In the genomic region with DNA sequence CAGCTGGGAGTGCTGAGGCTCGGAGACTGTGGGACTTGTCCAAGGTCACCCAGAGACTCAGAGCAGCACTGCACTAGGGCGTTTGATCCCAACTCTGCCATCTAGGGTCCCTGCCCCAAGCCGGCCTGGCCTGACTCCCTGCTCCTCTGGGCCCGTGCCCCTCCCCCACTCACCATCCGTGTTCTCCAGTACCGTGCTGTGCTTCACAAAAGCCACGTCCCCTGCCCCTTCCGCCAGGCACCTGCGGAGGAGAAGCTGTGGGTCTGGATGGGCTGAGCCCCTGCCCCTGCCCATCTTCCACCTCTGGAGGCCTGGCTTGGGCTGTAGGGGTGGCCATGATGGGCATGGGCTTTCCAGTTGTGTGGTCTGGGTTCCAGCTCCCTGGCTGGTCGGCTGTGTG, we compare ENCODE assay signal across 26 cellular contexts. TPM values are rescaled to one million over a fixed set of nuclear protein-coding genes. Genes with fewer than 3 reads are reported as not detected.
DNase-seq lines count a peak whose midpoint lies in the region; TF ChIP-seq lines count a peak whose summit lies in the region.
"Had no signal": no experiment of that assay in that cellular context is flagged by ENCODE, and none has a peak within 500 bp of the region (broad histone marks: within the 10 kb centered on the region; RNA-seq: fewer than 3 reads in every experiment).

No MANE protein-coding gene starts in this region.

- peaks cover 27 to 28% of the 10 kb centered on the region in 2 experiments for H3K4me1 Mint-ChIP-seq in H9

- H3K4me2 ChIP-seq in H9 (ENCODE audit: insufficient read depth, insufficient read length, low read length): no peak overlapping the region

- H3K23me2 ChIP-seq in H9 (ENCODE audit: insufficient read length, low read depth, low read length, poor library complexity, severe bottlenecking): no peaks in the 10 kb centered on the region

- H2BK5ac ChIP-seq in H9 (ENCODE audit: insufficient read length, low read length): no peak overlapping the region

- peaks cover 13% of the 10 kb centered on the region for H3K27me3 Mint-ChIP-seq in H9 (ENCODE audit: low read depth)

- TF ChIP-seq CTCF in H9 (conservative IDR thresholded peaks at IDR 0.05): no peak

- no peak overlapping the region for H3K9ac ChIP-seq in H9 (ENCODE audit: extremely low read depth, insufficient read length, low read length)

- H3K79me1 ChIP-seq in H9 (ENCODE audit: insufficient read depth, low read depth, low read length, poor library complexity, severe bottlenecking): no peaks in the 10 kb centered on the region

- H2AK5ac ChIP-seq in H9 (ENCODE audit: insufficient read length, low read length): no peak overlapping the region

- H4K20me1 ChIP-seq in H9 (ENCODE audit: control insufficient read depth, insufficient read depth, insufficient read length): no peaks in the 10 kb centered on the region

- peak; percentile 12 for DNase-seq in activated T-cell treated with anti-CD3 and anti-CD28 coated beads, Interleukin-2, amount 50 U/mL, for 1 hour
- DNase-seq in activated T-cell treated with anti-CD3 and anti-CD28 coated beads for 4 hours: no peak
- peak; percentile 56 for DNase-seq in H9
- peak; percentile 42 for DNase-seq in ecto neural progenitor cell (ENCODE audit: low spot score)
- peak; percentile 14 for DNase-seq in stimulated activated CD8-positive, alpha-beta memory T cell treated with anti-CD3 and anti-CD28 coated beads, Interleukin-4, amount 100 ng/mL, for 48 hours
- DNase-seq in amniotic stem cell (lab: John Stamatoyannopoulos, UW): no peak
- no peak for DNase-seq in NOMO-1 treated with DMSO at 0.1 percent for 48 hours (lab: John Stamatoyannopoulos, UW; ENCODE audit: unreplicated experiment)
- no peak for DNase-seq in foreskin melanocyte
- DNase-seq: activated CD8-positive, alpha-beta T cell treated with anti-CD3 and anti-CD28 coated beads for 36 hours; activated naive CD4-positive, alpha-beta T cell treated with anti-CD3 and anti-CD28 coated beads for 36 hours; caudate nucleus; DND-41; KG1; lower lobe of right lung; NCI-H2171; NCI-H524; stimulated activated naive CD4-positive, alpha-beta T cell; T1000; tibial artery had no signal

- no peak overlapping the region for H3T11ph ChIP-seq in H9 (ENCODE audit: low read length)

- no peak overlapping the region for H3K4ac ChIP-seq in H9 (ENCODE audit: low read depth, low read length)

- no peaks in the 10 kb centered on the region for H3K79me2 ChIP-seq in H9 (ENCODE audit: insufficient read depth, low read length)

- H3K27ac ChIP-seq in H9 (ENCODE audit: insufficient read length, low read depth, low read length): no peak overlapping the region
- H3K27ac ChIP-seq: 22Rv1, epithelial cell of prostate, heart left ventricle, lower lobe of right lung, RWPE1, tibial artery had no signal

- H4K8ac ChIP-seq in H9 (replicated peaks; ENCODE audit: insufficient read length, low read depth, low read length): no peak overlapping the region

- H4K91ac ChIP-seq in H9 (ENCODE audit: insufficient read length, low read depth, low read length): no peak overlapping the region

- no peak overlapping the region for H3K23ac ChIP-seq in H9 (ENCODE audit: insufficient read length, low read depth, low read length)

- H3K4me1 ChIP-seq in H9 (ENCODE audit: insufficient read depth, low read length): no peaks in the 10 kb centered on the region; the same call in 1 of the 2 replicates

- H3K14ac ChIP-seq in H9 (ENCODE audit: insufficient read depth, low read length): no peak overlapping the region; the same call in 1 of the 2 replicates

- H2BK12ac ChIP-seq in H9 (ENCODE audit: insufficient read length, low read depth, low read length): no peak overlapping the region

- H4K5ac ChIP-seq in H9 (ENCODE audit: insufficient read length, low read depth, low read length): no peak overlapping the region

- no peaks in the 10 kb centered on the region for H3K27me3 ChIP-seq in H9 (ENCODE audit: insufficient read depth, low read length)
- H3K27me3 ChIP-seq: dorsolateral prefrontal cortex had no signal

- no peak overlapping the region for H3K4me3 Mint-ChIP-seq in H9
- H3K4me3 Mint-ChIP-seq: activated CD8-positive, alpha-beta T cell treated with anti-CD3 and anti-CD28 coated beads for 36 hours; activated naive CD4-positive, alpha-beta T cell treated with anti-CD3 and anti-CD28 coated beads for 36 hours had no signal

- peaks cover 0 to 7% (median 0%) of the 10 kb centered on the region in 3 experiments; a peak in 1 of 7 replicates for H3K36me3 Mint-ChIP-seq in H9 (ENCODE audit: insufficient read depth in 1 of 3, low read depth in 3 of 3)

- H3K56ac ChIP-seq in H9 (ENCODE audit: insufficient read length, low read depth, low read length): no peak overlapping the region

- H2BK20ac ChIP-seq in H9 (ENCODE audit: low read depth, low read length, poor library complexity, severe bottlenecking): no peak overlapping the region

- no CpG with 5 or more reads among the region's 10 CpGs for WGBS in H9 (ENCODE audit: extremely low coverage, insufficient read length, low lambda C conversion rate)

- H3K27ac Mint-ChIP-seq in H9: no peak overlapping the region
- H3K27ac Mint-ChIP-seq: activated CD8-positive, alpha-beta T cell treated with anti-CD3 and anti-CD28 coated beads for 36 hours; activated naive CD4-positive, alpha-beta T cell treated with anti-CD3 and anti-CD28 coated beads for 36 hours; progenitor cell of endocrine pancreas had no signal

- no peak overlapping the region for H2BK120ac ChIP-seq in H9 (ENCODE audit: low read depth, low read length, poor library complexity, severe bottlenecking)

- H2AFZ ChIP-seq in H9 (ENCODE audit: low read length): no peak overlapping the region

- no peak overlapping the region for H3K18ac ChIP-seq in H9 (ENCODE audit: insufficient read length, low read depth, low read length)

- H2BK15ac ChIP-seq in H9 (ENCODE audit: low read depth, low read length): no peak overlapping the region

- H3K9me3 ChIP-seq in H9 (ENCODE audit: control insufficient read depth, low read depth, low read length): no peaks in the 10 kb centered on the region
- H3K9me3 ChIP-seq: heart left ventricle, lower lobe of right lung, tibial artery had no signal

- no peaks in the 10 kb centered on the region for H3K9me3 Mint-ChIP-seq in H9
- H3K9me3 Mint-ChIP-seq: activated CD8-positive, alpha-beta T cell treated with anti-CD3 and anti-CD28 coated beads for 36 hours; activated naive CD4-positive, alpha-beta T cell treated with anti-CD3 and anti-CD28 coated beads for 36 hours; neural crest cell had no signal

RNA-seq across cellular contexts. Expression of a gene that starts 8.4 kb away (rescaled TPM):
- 8.8 and 9.2 TPM in 2 replicates for total RNA-seq in H9 (2021)

RNA-seq across cellular contexts. Expression of a gene that starts 52.6 kb away (rescaled TPM):
- total RNA-seq in H9 (2021): 0.15 and 0.29 TPM in 2 replicates

Comparison
In these comparisons a context has a peak if more than half of its experiments do, and no peak if none do; other contexts are left out.
1. DNase-seq: peak in activated T-cell treated with anti-CD3 and anti-CD28 coated beads, Interleukin-2, amount 50 U/mL, for 1 hour (single experiment), H9 (single experiment), ecto neural progenitor cell (single experiment) and stimulated activated CD8-positive, alpha-beta memory T cell treated with anti-CD3 and anti-CD28 coated beads, Interleukin-4, amount 100 ng/mL, for 48 hours (single experiment); none in activated T-cell treated with anti-CD3 and anti-CD28 coated beads for 4 hours (single experiment), amniotic stem cell (single experiment), NOMO-1 treated with DMSO at 0.1 percent for 48 hours (single experiment) and foreskin melanocyte (single experiment).